In the genomic region with DNA sequence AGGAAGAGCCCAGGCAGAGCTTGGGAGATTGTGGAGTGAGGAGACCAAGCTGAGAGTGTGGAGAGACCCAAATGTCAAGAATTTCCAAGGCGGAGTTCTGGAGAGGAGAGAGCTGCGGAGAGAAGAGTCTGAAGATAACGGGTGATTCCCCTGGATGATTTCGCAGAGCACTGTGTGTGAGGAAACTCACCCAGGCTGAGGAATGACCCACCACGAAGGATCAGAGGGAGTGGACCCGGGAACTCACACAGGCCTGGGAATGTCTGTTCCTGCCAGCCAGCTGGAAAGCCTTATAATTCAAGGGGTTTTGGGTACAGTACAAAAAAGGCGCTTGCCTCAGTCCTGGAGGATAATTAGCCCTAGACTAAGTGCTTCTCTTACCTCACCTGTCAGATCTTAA, we compare ENCODE assay signal across 15 cellular contexts.
"Had no signal": no experiment of that assay in that cellular context is flagged by ENCODE, and none has a peak within 500 bp of the region (broad histone marks: within the 10 kb centered on the region; RNA-seq: fewer than 3 reads in every experiment).

No MANE protein-coding gene starts in this region.

- H3K27ac Mint-ChIP-seq: natural killer cell, neural progenitor cell had no signal

- ATAC-seq: foreskin keratinocyte; mucosa of descending colon; natural killer cell; pancreas; right cardiac atrium; stimulated activated naive CD8-positive, alpha-beta T cell treated with anti-CD3 and anti-CD28 coated beads, Interleukin-15, Interleukin-2, amounts not matched to agents 100 U/mL and 50 U/mL, for 24 hours; upper lobe of right lung had no signal

- H3K36me3 Mint-ChIP-seq: natural killer cell had no signal

- H3K27me3 Mint-ChIP-seq: progenitor cell of endocrine pancreas had no signal

- H3K4me1 Mint-ChIP-seq: natural killer cell, neural progenitor cell had no signal

- H3K4me3 Mint-ChIP-seq: natural killer cell, neural progenitor cell had no signal

- DNase-seq: dermis blood vessel endothelial cell; foreskin keratinocyte; kidney glomerular epithelial cell; mucosa of descending colon; natural killer cell; nucleus accumbens; pancreas; right cardiac atrium; small intestine; stimulated activated CD4-positive, alpha-beta T cell treated with anti-CD3 and anti-CD28 coated beads, Interleukin-2, amount 100 ng/mL, for 48 hours; stimulated activated naive CD8-positive, alpha-beta T cell treated with anti-CD3 and anti-CD28 coated beads, Interleukin-15, Interleukin-2, amounts not matched to agents 100 U/mL and 50 U/mL, for 24 hours; tibial artery; upper lobe of right lung had no signal
